ENCODE assay signal across 8 cellular contexts in the genomic region with DNA sequence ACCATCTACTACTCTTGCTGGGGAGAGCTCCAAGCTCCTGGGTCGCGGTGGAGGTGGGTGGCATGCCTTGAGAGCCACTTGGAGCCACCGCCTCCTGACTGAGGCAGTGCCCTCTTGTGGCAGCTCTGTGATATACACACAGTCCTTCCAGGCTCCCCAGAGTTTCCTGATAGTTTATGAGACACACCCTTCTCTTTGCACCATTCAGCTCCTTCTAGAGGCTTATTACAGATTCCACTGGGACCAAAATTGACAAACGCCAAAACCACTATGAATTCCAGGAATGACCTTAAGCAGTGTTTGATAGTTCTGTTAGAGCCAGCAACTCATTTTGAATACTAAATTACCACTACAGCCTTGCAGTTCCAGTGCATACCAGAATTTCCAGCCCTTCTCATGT.
DNase-seq lines count a peak whose midpoint lies in the region; ATAC-seq and TF ChIP-seq lines count a peak whose summit lies in the region.

No MANE protein-coding gene starts in this region.

- TF ChIP-seq EP300 in tibial nerve (IDR thresholded peaks at IDR 0.05): no peak

- peak; percentile 70 for DNase-seq in activated CD4-positive, alpha-beta T cell treated with anti-CD3 and anti-CD28 coated beads for 36 hours
- DNase-seq in activated CD4-positive, alpha-beta T cell treated with anti-CD3 and anti-CD28 coated beads, Interleukin-2, amount 50 U/mL, for 4 hours: no peak
- peak; percentile 58 for DNase-seq in M059J (ENCODE audit: low read depth)
- peak; percentile 64 for DNase-seq in SW480 (ENCODE audit: low spot score)
- peak; percentile 20 to 39 (median 22) for DNase-seq in effector memory CD8-positive, alpha-beta T cell
- peak; percentile 49 for DNase-seq in middle frontal gyrus (ENCODE audit: extremely low spot score, low spot score)
- DNase-seq in tibial nerve (ENCODE audit: low spot score in 2 of 2): peak in 1 of 2 donors; percentile 27

- H3K4me3 Mint-ChIP-seq in activated CD4-positive, alpha-beta T cell treated with anti-CD3 and anti-CD28 coated beads for 36 hours: no peak overlapping the region
- H3K4me3 Mint-ChIP-seq in effector memory CD8-positive, alpha-beta T cell: peak overlapping the region; percentile 65 to 66

- 1 to 2% methylated on average over 4 of the region's 4 CpGs for WGBS in tibial nerve, 2 donors

- no peaks in the 10 kb centered on the region for H3K27me3 ChIP-seq in tibial nerve

- no peaks in the 10 kb centered on the region for H3K36me3 ChIP-seq in tibial nerve

- ATAC-seq in activated CD4-positive, alpha-beta T cell treated with anti-CD3 and anti-CD28 coated beads for 36 hours: peak; percentile 70
- peak; percentile 70 for ATAC-seq in GM21825 (IDR thresholded peaks at IDR 0.05; ENCODE audit: unreplicated experiment)
- ATAC-seq in effector memory CD8-positive, alpha-beta T cell (replicated peaks): peak; percentile 16

- TF ChIP-seq POLR2A in tibial nerve (IDR thresholded peaks at IDR 0.05): no peak

- H3K4me3 ChIP-seq in tibial nerve: no peak overlapping the region

- H3K4me1 Mint-ChIP-seq in activated CD4-positive, alpha-beta T cell treated with anti-CD3 and anti-CD28 coated beads for 36 hours: no peaks in the 10 kb centered on the region
- H3K4me1 Mint-ChIP-seq in effector memory CD8-positive, alpha-beta T cell (ENCODE audit: low read depth in 2 of 2): peaks cover 26 to 34% of the 10 kb centered on the region in 2 donors

- H3K36me3 Mint-ChIP-seq in activated CD4-positive, alpha-beta T cell treated with anti-CD3 and anti-CD28 coated beads for 36 hours (ENCODE audit: low read depth): no peaks in the 10 kb centered on the region
- H3K36me3 Mint-ChIP-seq in effector memory CD8-positive, alpha-beta T cell (ENCODE audit: insufficient read depth): peaks cover 3% of the 10 kb centered on the region

- no peak overlapping the region for H3K27ac Mint-ChIP-seq in activated CD4-positive, alpha-beta T cell treated with anti-CD3 and anti-CD28 coated beads for 36 hours
- peak overlapping the region; percentile 9 to 84 for H3K27ac Mint-ChIP-seq in effector memory CD8-positive, alpha-beta T cell

- H3K27me3 Mint-ChIP-seq in activated CD4-positive, alpha-beta T cell treated with anti-CD3 and anti-CD28 coated beads for 36 hours: peaks cover 7% of the 10 kb centered on the region
- peaks cover 0 to 8% of the 10 kb centered on the region in 2 donors for H3K27me3 Mint-ChIP-seq in effector memory CD8-positive, alpha-beta T cell

- TF ChIP-seq CTCF in tibial nerve (IDR thresholded peaks at IDR 0.05): peak in 4 of 5 experiments; percentile 41 to 56 (median 46)

- H3K4me1 ChIP-seq in tibial nerve: peaks cover 0 to 6% (median 0%) of the 10 kb centered on the region in 4 donors

- POLR2A ChIA-PET in activated CD4-positive, alpha-beta T cell treated with anti-CD3 and anti-CD28 coated beads for 36 hours (lab: Charles Lee): no interaction called here

- no peaks in the 10 kb centered on the region for H3K9me3 Mint-ChIP-seq in activated CD4-positive, alpha-beta T cell treated with anti-CD3 and anti-CD28 coated beads for 36 hours (ENCODE audit: low read depth)
- no peaks in the 10 kb centered on the region for H3K9me3 Mint-ChIP-seq in effector memory CD8-positive, alpha-beta T cell

- no peak overlapping the region for H3K27ac ChIP-seq in tibial nerve

- CTCF ChIA-PET in activated CD4-positive, alpha-beta T cell treated with anti-CD3 and anti-CD28 coated beads for 36 hours (lab: Charles Lee): interaction anchor here (0.5 to 2.1 kb wide), 18 partner anchors 9 to 1130 kb away, joined by 3 to 17 read pairs (median 4); no protein-coding TSS in a partner anchor

- no peaks in the 10 kb centered on the region for H3K9me3 ChIP-seq in tibial nerve

- intact Hi-C loops in activated CD4-positive, alpha-beta T cell treated with anti-CD3 and anti-CD28 coated beads for 36 hours (cut with DNase I, micrococcal nuclease): loop anchor here (1.0 to 2.0 kb wide), 2 partner anchors 193 to 194 kb away; no protein-coding TSS in a partner anchor

Comparison
In these comparisons a context has a peak if more than half of its experiments do, and no peak if none do; other contexts are left out.
1. DNase-seq: peak in activated CD4-positive, alpha-beta T cell treated with anti-CD3 and anti-CD28 coated beads for 36 hours (single experiment), M059J (single experiment), SW480 (single experiment), effector memory CD8-positive, alpha-beta T cell (3 of 3) and middle frontal gyrus (single experiment); none in activated CD4-positive, alpha-beta T cell treated with anti-CD3 and anti-CD28 coated beads, Interleukin-2, amount 50 U/mL, for 4 hours (0 of 2).
2. ATAC-seq: peak in every context shown above with its lines; median percentile 70 in activated CD4-positive, alpha-beta T cell treated with anti-CD3 and anti-CD28 coated beads for 36 hours; 70 in GM21825; 16 in effector memory CD8-positive, alpha-beta T cell.